Comparison of ENCODE assay signal across 24 cellular contexts in genomic region chr7:70402069-70402468, GRCh38.
"Had no signal": no experiment of that assay in that cellular context is flagged by ENCODE, and none has a peak within 500 bp of the region (broad histone marks: within the 10 kb centered on the region; RNA-seq: fewer than 3 reads in every experiment).

No MANE protein-coding gene starts in this region.

- H3K27ac ChIP-seq: neutrophil, pancreas, psoas muscle, right lobe of liver, sigmoid colon, stomach, thoracic aorta, thyroid gland, tibial nerve, upper lobe of left lung, vagina had no signal

- H3K9me3 ChIP-seq: neutrophil, pancreas, psoas muscle, right lobe of liver, sigmoid colon, stomach, thoracic aorta, thyroid gland, tibial nerve, upper lobe of left lung, vagina had no signal

- ATAC-seq: natural killer cell treated with Interleukin-12 subunit alpha and Interleukin-12 subunit beta and Interleukin-15 and Interleukin-18, amount 100 ng/mL, for 72 hours; pancreas; psoas muscle; right cardiac atrium; right lobe of liver; stimulated activated effector memory CD8-positive, alpha-beta T cell treated with anti-CD3 and anti-CD28 coated beads, Interleukin-12 subunit alpha, Interleukin-12 subunit beta, amount 100 ng/mL, for 72 hours; stimulated activated naive B cell treated with anti-CD40 and anti-IgM and Interleukin-4, amounts not matched to agents 10 μg/mL and 1 μg/mL and 100 μg/mL, for 72 hours had no signal

- H3K4me3 ChIP-seq: pancreas, psoas muscle, right lobe of liver, sigmoid colon, stomach, thoracic aorta, thyroid gland, tibial nerve, upper lobe of left lung, vagina had no signal

- H3K36me3 ChIP-seq: neutrophil, pancreas, right lobe of liver, sigmoid colon, stomach, thoracic aorta, thyroid gland, tibial nerve, upper lobe of left lung, vagina had no signal

- DNase-seq: nephron progenitor cell; nucleus accumbens; pancreas; psoas muscle; right cardiac atrium; right lobe of liver; sigmoid colon; small intestine; stimulated activated CD4-positive, alpha-beta T cell treated with anti-CD3 and anti-CD28 coated beads, Interleukin-15, amount 100 ng/mL, for 24 hours; stimulated activated CD4-positive, alpha-beta T cell treated with anti-CD3 and anti-CD28 coated beads, Interleukin-2, amount 100 ng/mL, for 24 hours; stimulated activated CD4-positive, alpha-beta T cell treated with anti-CD3 and anti-CD28 coated beads, Interleukin-2, amount 100 ng/mL, for 48 hours; stimulated activated CD4-positive, alpha-beta T cell treated with anti-CD3 and anti-CD28 coated beads, Interleukin-4, amount 100 ng/mL, for 24 hours; stimulated activated naive B cell treated with anti-CD40 and anti-IgM and Interleukin-4, amounts not matched to agents 10 μg/mL and 1 μg/mL and 100 μg/mL, for 72 hours; stimulated activated naive CD4-positive, alpha-beta T cell treated with Interleukin-2 at 50 U/mL for 16 hours; stomach; thyroid gland; trophoblast cell; upper lobe of left lung had no signal

- H3K4me1 ChIP-seq: pancreas, psoas muscle, right lobe of liver, stomach, upper lobe of left lung, vagina had no signal

- H3K27me3 ChIP-seq: neutrophil, pancreas, right lobe of liver, sigmoid colon, stomach, thyroid gland, tibial nerve, upper lobe of left lung, vagina had no signal
